21 cellular contexts compared by ENCODE assay signal in genomic region chr1:8247821-8248436, GRCh38.
"Had no signal": no experiment of that assay in that cellular context is flagged by ENCODE, and none has a peak within 500 bp of the region (broad histone marks: within the 10 kb centered on the region; RNA-seq: fewer than 3 reads in every experiment).

No MANE protein-coding gene starts in this region.

- H3K9me3 Mint-ChIP-seq: activated CD4-positive, alpha-beta T cell treated with anti-CD3 and anti-CD28 coated beads, Interleukin-2, amount 10 ng/mL, durations not matched to agents 7 days and 5 days; activated naive CD4-positive, alpha-beta T cell treated with anti-CD3 and anti-CD28 coated beads, Interleukin-2, amount 10 ng/mL, durations not matched to agents 7 days and 5 days; activated naive CD8-positive, alpha-beta T cell treated with anti-CD3 and anti-CD28 coated beads, Interleukin-2, amount 50 U/mL, for 24 hours; activated T-cell treated with anti-CD3 and anti-CD28 coated beads, Interleukin-2, amount 50 U/mL, for 4 hours; central memory CD8-positive, alpha-beta T cell; mesothelial cell of epicardium; T-helper 1 cell treated with Interleukin-12 subunit alpha and Interleukin-12 subunit beta and Interleukin-4 antibody, amounts not matched to agents 30 μg/mL and 1 μg/mL, for 36 hours had no signal

- H3K27me3 Mint-ChIP-seq: activated CD4-positive, alpha-beta T cell treated with anti-CD3 and anti-CD28 coated beads, Interleukin-2, amount 10 ng/mL, durations not matched to agents 7 days and 5 days; activated naive CD8-positive, alpha-beta T cell treated with anti-CD3 and anti-CD28 coated beads, Interleukin-2, amount 50 U/mL, for 24 hours; central memory CD8-positive, alpha-beta T cell had no signal

- H3K4me1 ChIP-seq: prostate gland, tibial artery, uterus had no signal

- H3K27ac Mint-ChIP-seq: activated CD4-positive, alpha-beta T cell treated with anti-CD3 and anti-CD28 coated beads, Interleukin-2, amount 10 ng/mL, durations not matched to agents 7 days and 5 days; activated CD8-positive, alpha-beta T cell treated with anti-CD3 and anti-CD28 coated beads, Interleukin-2, amount 10 ng/mL, durations not matched to agents 7 days and 5 days; activated naive CD4-positive, alpha-beta T cell treated with anti-CD3 and anti-CD28 coated beads, Interleukin-2, amount 10 ng/mL, durations not matched to agents 7 days and 5 days; activated naive CD8-positive, alpha-beta T cell treated with anti-CD3 and anti-CD28 coated beads, Interleukin-2, amount 50 U/mL, for 24 hours; mesothelial cell of epicardium; T-helper 1 cell treated with Interleukin-12 subunit alpha and Interleukin-12 subunit beta and Interleukin-4 antibody, amounts not matched to agents 30 μg/mL and 1 μg/mL, for 36 hours had no signal

- ATAC-seq: activated CD4-positive, CD25-positive, alpha-beta regulatory T cell treated with anti-CD3 and anti-CD28 coated beads, Interleukin-2, amount 50 U/mL, for 24 hours; activated CD8-positive, alpha-beta T cell treated with anti-CD3 and anti-CD28 coated beads, Interleukin-2, amount 10 ng/mL, durations not matched to agents 7 days and 5 days; activated naive CD8-positive, alpha-beta T cell treated with anti-CD3 and anti-CD28 coated beads, Interleukin-2, amount 50 U/mL, for 24 hours; activated T-cell treated with anti-CD3 and anti-CD28 coated beads, Interleukin-2, amount 50 U/mL, for 4 hours; sciatic nerve had no signal

- H3K27ac ChIP-seq: esophagus muscularis mucosa, prostate gland, tibial artery, uterus had no signal

- H3K36me3 ChIP-seq: esophagus muscularis mucosa, prostate gland, tibial artery, uterus had no signal

- H3K4me3 ChIP-seq: esophagus muscularis mucosa, prostate gland, tibial artery, uterus had no signal

- H3K4me3 Mint-ChIP-seq: activated CD4-positive, alpha-beta T cell treated with anti-CD3 and anti-CD28 coated beads, Interleukin-2, amount 10 ng/mL, durations not matched to agents 7 days and 5 days; activated CD8-positive, alpha-beta T cell treated with anti-CD3 and anti-CD28 coated beads, Interleukin-2, amount 10 ng/mL, durations not matched to agents 7 days and 5 days; activated naive CD4-positive, alpha-beta T cell treated with anti-CD3 and anti-CD28 coated beads, Interleukin-2, amount 10 ng/mL, durations not matched to agents 7 days and 5 days; activated naive CD8-positive, alpha-beta T cell treated with anti-CD3 and anti-CD28 coated beads, Interleukin-2, amount 50 U/mL, for 24 hours; activated T-cell treated with anti-CD3 and anti-CD28 coated beads, Interleukin-2, amount 50 U/mL, for 4 hours; central memory CD8-positive, alpha-beta T cell; mesothelial cell of epicardium; T-helper 1 cell treated with Interleukin-12 subunit alpha and Interleukin-12 subunit beta and Interleukin-4 antibody, amounts not matched to agents 30 μg/mL and 1 μg/mL, for 36 hours had no signal

- H3K36me3 Mint-ChIP-seq: activated naive CD4-positive, alpha-beta T cell treated with anti-CD3 and anti-CD28 coated beads, Interleukin-2, amount 10 ng/mL, durations not matched to agents 7 days and 5 days; mesothelial cell of epicardium had no signal

- H3K9me3 ChIP-seq: esophagus muscularis mucosa, prostate gland, tibial artery, uterus had no signal

- H3K27me3 ChIP-seq: esophagus muscularis mucosa, tibial artery, uterus had no signal

- DNase-seq: activated CD4-positive, alpha-beta T cell treated with anti-CD3 and anti-CD28 coated beads, Interleukin-2, amount 10 ng/mL, durations not matched to agents 7 days and 5 days; activated CD8-positive, alpha-beta T cell treated with anti-CD3 and anti-CD28 coated beads, Interleukin-2, amount 10 ng/mL, durations not matched to agents 7 days and 5 days; activated effector memory CD4-positive, alpha-beta T cell treated with Interleukin-2 at 50 U/mL for 16 hours; activated naive CD4-positive, alpha-beta T cell treated with anti-CD3 and anti-CD28 coated beads, Interleukin-2, amount 10 ng/mL, durations not matched to agents 7 days and 5 days; activated naive CD8-positive, alpha-beta T cell treated with anti-CD3 and anti-CD28 coated beads, Interleukin-2, amount 50 U/mL, for 24 hours; activated T-cell treated with anti-CD3 and anti-CD28 coated beads, Interleukin-2, amount 50 U/mL, for 4 hours; anterior cingulate cortex; cortex of kidney; effector CD8-positive, alpha-beta T cell; occipital lobe; stimulated activated CD4-positive, alpha-beta T cell treated with anti-CD3 and anti-CD28 coated beads, Interleukin-4, amount 100 ng/mL, for 4 hours; stimulated activated naive CD4-positive, alpha-beta T cell; tibial artery; uterus had no signal
